Comparison of ENCODE assay signal across 14 cellular contexts in the genomic region with DNA sequence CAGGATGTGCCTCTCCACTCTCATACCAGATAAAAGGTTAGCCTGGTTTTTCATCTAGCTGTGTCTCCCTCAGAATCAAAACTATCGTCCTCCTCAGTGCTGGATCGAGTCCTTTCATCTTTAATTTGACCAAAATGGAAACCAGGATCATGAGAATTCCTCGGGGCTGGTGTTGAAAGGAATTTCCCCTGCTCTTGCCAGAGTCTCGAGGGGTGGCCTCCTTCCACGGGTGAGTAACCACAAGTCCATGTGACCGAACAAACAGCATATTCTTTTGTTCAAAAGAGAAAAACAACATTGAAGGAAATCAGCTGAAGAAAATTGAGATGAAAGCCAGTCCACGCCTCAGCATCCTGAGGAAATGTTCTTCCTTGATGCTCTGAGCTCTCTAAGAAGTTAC.
DNase-seq lines count a peak whose midpoint lies in the region; ATAC-seq, FAIRE-seq and TF ChIP-seq lines count a peak whose summit lies in the region.
"Had no signal": no experiment of that assay in that cellular context is flagged by ENCODE, and none has a peak within 500 bp of the region (broad histone marks: within the 10 kb centered on the region; RNA-seq: fewer than 3 reads in every experiment).

No MANE protein-coding gene starts in this region.

- H3K4me3 ChIP-seq in AG04450 (ENCODE audit: low read depth, low read length) (no peak overlapping the region), SJCRH30 (no peak overlapping the region), fibroblast of villous mesenchyme (ENCODE audit: low read depth, low read length) (no peak overlapping the region)
- no peak overlapping the region for H3K4me3 ChIP-seq in effector memory CD4-positive, alpha-beta T cell (ENCODE audit: insufficient read depth, low read depth, low read length, poor library complexity, severe bottlenecking)
- H3K4me3 ChIP-seq: K562 had no signal

- no peaks in the 10 kb centered on the region for H3K36me3 ChIP-seq in SJCRH30
- H3K36me3 ChIP-seq in effector memory CD4-positive, alpha-beta T cell (ENCODE audit: control insufficient read depth, insufficient read depth, low read length): no peaks in the 10 kb centered on the region

- FAIRE-seq in RCC 7860 (lab: Jason Lieb, UNC): no peak
- FAIRE-seq: bronchial epithelial cell, K562 had no signal

- DNase-seq in AG04450 (ENCODE audit: low read depth, low spot score): no peak
- DNase-seq in SJCRH30: peak; percentile 30 to 39
- peak; percentile 82 for DNase-seq in fibroblast of villous mesenchyme (ENCODE audit: low read depth)
- no peak for DNase-seq in NCI-H1694 (lab: John Stamatoyannopoulos, UW)
- DNase-seq in effector memory CD4-positive, alpha-beta T cell: no peak
- no peak for DNase-seq in RCC 7860 (ENCODE audit: low spot score)
- DNase-seq: ACHN, NCI-H345, SHP77 treated with DMSO at 0.1 percent for 48 hours had no signal

- peaks cover 9% of the 10 kb centered on the region for H3K27me3 ChIP-seq in AG04450 (ENCODE audit: control insufficient read depth, insufficient read depth, low read length)
- no peaks in the 10 kb centered on the region for H3K27me3 ChIP-seq in SJCRH30
- no peaks in the 10 kb centered on the region for H3K27me3 ChIP-seq in effector memory CD4-positive, alpha-beta T cell (replicated peaks; ENCODE audit: control insufficient read depth, insufficient read depth, low read length, poor library complexity, severe bottlenecking)

- H3K4me1 Mint-ChIP-seq in nephron: peaks cover 68% of the 10 kb centered on the region

- H3K4me1 ChIP-seq in SJCRH30: peaks cover 40% of the 10 kb centered on the region
- no peaks in the 10 kb centered on the region for H3K4me1 ChIP-seq in effector memory CD4-positive, alpha-beta T cell (ENCODE audit: control insufficient read depth, insufficient read depth, low read length, poor library complexity, severe bottlenecking)
- H3K4me1 ChIP-seq: parathyroid adenoma had no signal

- peaks cover 2% of the 10 kb centered on the region for H3K9me3 Mint-ChIP-seq in nephron

- no peak for ATAC-seq in GM21717 (IDR thresholded peaks at IDR 0.05; ENCODE audit: unreplicated experiment)
- ATAC-seq: K562 had no signal

- H3K27ac ChIP-seq in AG04450 (ENCODE audit: low read depth, low read length) (peak overlapping the region; percentile 11), SJCRH30 (peak overlapping the region; percentile 29)
- no peak overlapping the region for H3K27ac ChIP-seq in effector memory CD4-positive, alpha-beta T cell (ENCODE audit: insufficient read depth, low read length, poor library complexity, severe bottlenecking)
- H3K27ac ChIP-seq: parathyroid adenoma had no signal

- POLR2A ChIA-PET in AG04450 (lab: Yijun Ruan, JAX): no interaction called here

- H3K4me3 Mint-ChIP-seq in nephron: no peak overlapping the region

- H3K27me3 Mint-ChIP-seq in nephron (ENCODE audit: low read depth): peaks cover 5% of the 10 kb centered on the region

- CTCF ChIA-PET in AG04450 (lab: Charles Lee): no interaction called here

- H3K36me3 Mint-ChIP-seq in nephron (ENCODE audit: low read depth): no peaks in the 10 kb centered on the region

- peak overlapping the region; percentile 15 to 52 (median 38) for H3K27ac Mint-ChIP-seq in nephron

- TF ChIP-seq CTCF in AG04450 (IDR thresholded peaks at IDR 0.05; ENCODE audit: low read depth, low read length) (no peak), fibroblast of villous mesenchyme (IDR thresholded peaks at IDR 0.05; ENCODE audit: insufficient read depth, low read depth, low read length) (no peak), nephron (IDR thresholded peaks at IDR 0.05; ENCODE audit: unreplicated experiment in 3 of 3) (no peak)

- H3K9me3 ChIP-seq in AG04450 (ENCODE audit: control insufficient read depth, insufficient read depth, low read length) (peaks cover 4% of the 10 kb centered on the region; the same call in 1 of the 2 replicates), SJCRH30 (replicated peaks) (no peaks in the 10 kb centered on the region)
- H3K9me3 ChIP-seq in effector memory CD4-positive, alpha-beta T cell (ENCODE audit: control insufficient read depth, low read length): no peaks in the 10 kb centered on the region

Comparison
In these comparisons a context has a peak if more than half of its experiments do, and no peak if none do; other contexts are left out.
1. DNase-seq: peak in SJCRH30 (2 of 2) and fibroblast of villous mesenchyme (single experiment); none in AG04450 (single experiment), NCI-H1694 (single experiment), effector memory CD4-positive, alpha-beta T cell (0 of 3) and RCC 7860 (single experiment).